ENCODE assay signal across 27 cellular contexts in genomic region chr6:49966334-49966733, GRCh38. TPM values are rescaled to one million over a fixed set of nuclear protein-coding genes. Genes with fewer than 3 reads are reported as not detected.
"Had no signal": no experiment of that assay in that cellular context is flagged by ENCODE, and none has a peak within 500 bp of the region (broad histone marks: within the 10 kb centered on the region; RNA-seq: fewer than 3 reads in every experiment).

No MANE protein-coding gene starts in this region.

- ATAC-seq: heart right ventricle; left lobe of liver; mucosa of descending colon; naive thymus-derived CD8-positive, alpha-beta T cell; sciatic nerve; stimulated activated naive B cell treated with anti-CD40 and anti-IgM and Interleukin-4, amounts not matched to agents 10 μg/mL and 1 μg/mL and 100 μg/mL, for 72 hours; stimulated activated naive CD8-positive, alpha-beta T cell treated with anti-CD3 and anti-CD28 coated beads, Interleukin-15, amount 100 ng/mL, for 72 hours had no signal

- H3K4me1 Mint-ChIP-seq: naive thymus-derived CD8-positive, alpha-beta T cell; stimulated activated naive B cell treated with anti-CD40 and anti-IgM and Interleukin-4, amounts not matched to agents 10 μg/mL and 1 μg/mL and 100 μg/mL, for 72 hours; stimulated activated naive CD8-positive, alpha-beta T cell treated with anti-CD3 and anti-CD28 coated beads, Interleukin-15, amount 100 ng/mL, for 72 hours had no signal

- H3K4me3 ChIP-seq: coronary artery, heart right ventricle, mucosa of descending colon, thoracic aorta, transverse colon had no signal

- H3K27ac Mint-ChIP-seq: naive thymus-derived CD8-positive, alpha-beta T cell; stimulated activated naive B cell treated with anti-CD40 and anti-IgM and Interleukin-4, amounts not matched to agents 10 μg/mL and 1 μg/mL and 100 μg/mL, for 72 hours; stimulated activated naive CD8-positive, alpha-beta T cell treated with anti-CD3 and anti-CD28 coated beads, Interleukin-15, amount 100 ng/mL, for 72 hours had no signal

- H3K4me1 ChIP-seq: heart right ventricle, transverse colon had no signal

- DNase-seq: effector CD4-positive, alpha-beta T cell; foreskin melanocyte; heart right ventricle; hypothalamus; islet precursor cell; mammary epithelial cell; mucosa of descending colon; naive thymus-derived CD8-positive, alpha-beta T cell; posterior cingulate gyrus; stimulated activated CD4-positive, alpha-beta T cell treated with anti-CD3 and anti-CD28 coated beads, Interleukin-2, amount 100 ng/mL, for 24 hours; stimulated activated CD4-positive, alpha-beta T cell treated with anti-CD3 and anti-CD28 coated beads, Interleukin-4, amount 100 ng/mL, for 4 hours; stimulated activated naive B cell treated with anti-CD40 and anti-IgM and Interleukin-4, amounts not matched to agents 10 μg/mL and 1 μg/mL and 100 μg/mL, for 72 hours; stimulated activated naive CD8-positive, alpha-beta T cell treated with anti-CD3 and anti-CD28 coated beads, Interleukin-15, amount 100 ng/mL, for 72 hours; transverse colon had no signal

- H3K27ac ChIP-seq: coronary artery, heart right ventricle, thoracic aorta, transverse colon had no signal

- H3K36me3 Mint-ChIP-seq: naive thymus-derived CD8-positive, alpha-beta T cell; stimulated activated naive B cell treated with anti-CD40 and anti-IgM and Interleukin-4, amounts not matched to agents 10 μg/mL and 1 μg/mL and 100 μg/mL, for 72 hours had no signal

- H3K4me3 Mint-ChIP-seq: naive thymus-derived CD8-positive, alpha-beta T cell; stimulated activated naive B cell treated with anti-CD40 and anti-IgM and Interleukin-4, amounts not matched to agents 10 μg/mL and 1 μg/mL and 100 μg/mL, for 72 hours; stimulated activated naive CD8-positive, alpha-beta T cell treated with anti-CD3 and anti-CD28 coated beads, Interleukin-15, amount 100 ng/mL, for 72 hours had no signal

- H3K9me3 Mint-ChIP-seq: stimulated activated naive B cell treated with anti-CD40 and anti-IgM and Interleukin-4, amounts not matched to agents 10 μg/mL and 1 μg/mL and 100 μg/mL, for 72 hours; stimulated activated naive CD8-positive, alpha-beta T cell treated with anti-CD3 and anti-CD28 coated beads, Interleukin-15, amount 100 ng/mL, for 72 hours had no signal

- H3K9me3 ChIP-seq: mucosa of descending colon, thoracic aorta, transverse colon had no signal

- H3K27me3 ChIP-seq: heart right ventricle, transverse colon had no signal

- H3K27me3 Mint-ChIP-seq: naive thymus-derived CD8-positive, alpha-beta T cell; stimulated activated naive B cell treated with anti-CD40 and anti-IgM and Interleukin-4, amounts not matched to agents 10 μg/mL and 1 μg/mL and 100 μg/mL, for 72 hours; stimulated activated naive CD8-positive, alpha-beta T cell treated with anti-CD3 and anti-CD28 coated beads, Interleukin-15, amount 100 ng/mL, for 72 hours had no signal

- H3K36me3 ChIP-seq: heart right ventricle, thoracic aorta, transverse colon had no signal

RNA-seq across cellular contexts. Expression of gene DEFB114, which starts 2.4 kb away (rescaled TPM):
- total RNA-seq: chondrocyte; dermis microvascular lymphatic vessel endothelial cell; glomerular endothelial cell; heart right ventricle; left lobe of liver; lower leg skin; mammary epithelial cell; mucosa of descending colon; naive thymus-derived CD8-positive, alpha-beta T cell; osteocyte; pulmonary artery endothelial cell; sciatic nerve; skeletal muscle tissue; subcutaneous adipose tissue; thoracic aorta; transverse colon; ureter had no signal

RNA-seq across cellular contexts. Expression of gene DEFB113, which starts 3.1 kb away (rescaled TPM):
- total RNA-seq: chondrocyte; dermis microvascular lymphatic vessel endothelial cell; glomerular endothelial cell; heart right ventricle; left lobe of liver; lower leg skin; mammary epithelial cell; mucosa of descending colon; naive thymus-derived CD8-positive, alpha-beta T cell; osteocyte; pulmonary artery endothelial cell; sciatic nerve; skeletal muscle tissue; subcutaneous adipose tissue; thoracic aorta; transverse colon; ureter had no signal

RNA-seq across cellular contexts. Expression of gene DEFB110, which starts 55.5 kb away (rescaled TPM):
- total RNA-seq: chondrocyte; dermis microvascular lymphatic vessel endothelial cell; glomerular endothelial cell; heart right ventricle; left lobe of liver; lower leg skin; mammary epithelial cell; mucosa of descending colon; naive thymus-derived CD8-positive, alpha-beta T cell; osteocyte; pulmonary artery endothelial cell; sciatic nerve; skeletal muscle tissue; subcutaneous adipose tissue; thoracic aorta; transverse colon; ureter had no signal
